In the genomic region with DNA sequence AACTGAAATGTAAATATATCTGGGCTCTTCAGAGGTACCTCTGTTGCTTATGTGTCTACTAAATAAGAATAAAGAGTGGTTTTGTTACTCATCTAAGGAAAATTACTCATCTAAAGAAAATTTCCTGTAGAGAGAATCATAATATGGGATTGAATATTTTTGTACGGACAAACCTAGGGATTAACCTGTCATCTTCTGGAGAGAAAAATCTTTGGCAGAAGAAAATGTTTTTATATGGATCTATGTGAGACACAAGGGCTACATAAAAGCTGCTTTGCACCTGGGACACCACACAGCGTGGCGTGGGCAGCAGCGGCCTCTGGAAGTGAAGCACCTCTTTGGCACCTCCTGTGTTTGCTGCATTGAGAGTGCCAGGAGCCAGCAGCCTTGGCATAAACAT, we compare ENCODE assay signal across 31 cellular contexts.
DNase-seq lines count a peak whose midpoint lies in the region; ATAC-seq and TF ChIP-seq lines count a peak whose summit lies in the region.
"Had no signal": no experiment of that assay in that cellular context is flagged by ENCODE, and none has a peak within 500 bp of the region (broad histone marks: within the 10 kb centered on the region; RNA-seq: fewer than 3 reads in every experiment).

No MANE protein-coding gene starts in this region.

- peak; percentile 62 for DNase-seq in mammary epithelial cell
- no peak for DNase-seq in breast epithelium (ENCODE audit: low spot score in 2 of 2)
- DNase-seq in SK-N-SH: no peak
- peak; percentile 48 for DNase-seq in dermis blood vessel endothelial cell
- no peak for DNase-seq in HPDE6-E6E7 (ENCODE audit: extremely low spot score)
- DNase-seq in T-helper 9 cell: no peak
- no peak for DNase-seq in amniotic stem cell (lab: John Stamatoyannopoulos, UW)
- DNase-seq: 8988T; activated CD4-positive, alpha-beta T cell treated with anti-CD3 and anti-CD28 coated beads, Interleukin-2, amount 50 U/mL, for 1 hour; activated CD4-positive, CD25-positive, alpha-beta regulatory T cell; activated gamma-delta T cell; activated T-cell treated with anti-CD3 and anti-CD28 coated beads, Interleukin-2, amount 50 U/mL, for 1 hour; brain microvascular endothelial cell; DMS79; effector CD4-positive, alpha-beta T cell; GM23248; HFFc6; left ventricle myocardium inferior; NCI-H1105 treated with DMSO at 0.1 percent for 48 hours; NCI-H1930; NCI-H524 treated with DMSO at 0.1 percent for 48 hours; SJCRH30; stimulated activated naive CD4-positive, alpha-beta T cell treated with Interleukin-2 at 50 U/mL for 16 hours; T-cell; testis had no signal

- peaks cover 3% of the 10 kb centered on the region for H3F3A ChIP-seq in SK-N-SH (replicated peaks; ENCODE audit: insufficient read depth)

- intact Hi-C loops in mammary epithelial cell (cut with micrococcal nuclease): no loop called here
- intact Hi-C loops in breast epithelium (cut with DNase I; ENCODE audit: low total_unique reads): no loop called here

- POLR2A ChIA-PET in SK-N-SH (lab: Yijun Ruan, JAX): no interaction called here

- CTCF ChIA-PET in mammary epithelial cell (lab: Charles Lee; ENCODE audit: low non-redundant PET): no interaction called here
- CTCF ChIA-PET in SK-N-SH (lab: Yijun Ruan, JAX): no interaction called here

- H3K27ac ChIP-seq in mammary epithelial cell (ENCODE audit: insufficient read depth, low read depth, low read length): peak overlapping the region; percentile 56
- no peak overlapping the region for H3K27ac ChIP-seq in breast epithelium
- H3K27ac ChIP-seq in SK-N-SH (ENCODE audit: low read depth in 2 of 2, low read length in 1 of 2): peak overlapping the region in 1 of 2 experiments; percentile 69; a peak in 2 of 4 replicates
- H3K27ac ChIP-seq: brain microvascular endothelial cell, GM23248, left ventricle myocardium inferior, neural progenitor cell, right atrium auricular region, SJCRH30, testis had no signal

- TF ChIP-seq EP300 in SK-N-SH (IDR thresholded peaks at IDR 0.05; ENCODE audit: borderline replicate concordance in 1 of 2, low read depth in 1 of 2, low read length in 1 of 2): peak in 1 of 2 experiments; percentile 23; a peak in 1 of 4 replicates

- TF ChIP-seq RAD21 in SK-N-SH (IDR thresholded peaks at IDR 0.05; ENCODE audit: low read length): no peak

- peak overlapping the region; percentile 61 for H3K4me2 ChIP-seq in mammary epithelial cell (ENCODE audit: insufficient read depth, low read depth, low read length)
- peak overlapping the region; percentile 69 for H3K4me2 ChIP-seq in SK-N-SH
- H3K4me2 ChIP-seq: neural progenitor cell, smooth muscle cell had no signal

- H3K9ac ChIP-seq in mammary epithelial cell (ENCODE audit: insufficient read depth, low read length): no peak overlapping the region
- H3K9ac ChIP-seq in SK-N-SH: no peak overlapping the region
- H3K9ac ChIP-seq: GM23248, neural progenitor cell, parathyroid adenoma had no signal

- WGBS in mammary epithelial cell (ENCODE audit: low coverage, missing lambda C conversion rate): 4% methylated on average over 4 of the region's 4 CpGs
- 53% methylated on average over 4 of the region's 4 CpGs for WGBS in SK-N-SH (ENCODE audit: low lambda C conversion rate)

- BruUV-seq in mammary epithelial cell (replicated peaks; lab: Mats Ljungman, UMichigan): no TSS peak

- no peaks in the 10 kb centered on the region for H3K27me3 ChIP-seq in mammary epithelial cell (ENCODE audit: insufficient read depth, low read length)
- H3K27me3 ChIP-seq in breast epithelium: no peaks in the 10 kb centered on the region
- no peaks in the 10 kb centered on the region for H3K27me3 ChIP-seq in SK-N-SH (ENCODE audit: insufficient read depth)
- H3K27me3 ChIP-seq: brain microvascular endothelial cell, neural progenitor cell, right atrium auricular region, SJCRH30, testis had no signal

- in situ Hi-C loops in mammary epithelial cell (cut with MboI; ENCODE audit: low sequenced_read_pairs in 2 of 2): no loop called here

- H3K4me3 ChIP-seq in mammary epithelial cell (replicated peaks in 1 of 3; ENCODE audit: insufficient read depth in 1 of 3, low read depth in 2 of 3, low read length in 3 of 3) (no peak overlapping the region), breast epithelium (no peak overlapping the region), SK-N-SH (ENCODE audit: low read depth in 2 of 2, low read length in 1 of 2) (no peak overlapping the region)
- H3K4me3 ChIP-seq: GM23248, left ventricle myocardium inferior, neural progenitor cell, right atrium auricular region, SJCRH30, smooth muscle cell, testis had no signal

- H3K9me2 ChIP-seq in SK-N-SH: no peaks in the 10 kb centered on the region

- H3K4me1 ChIP-seq in mammary epithelial cell (ENCODE audit: insufficient read depth, low read length): peaks cover 24% of the 10 kb centered on the region
- no peaks in the 10 kb centered on the region for H3K4me1 ChIP-seq in breast epithelium
- H3K4me1 ChIP-seq in SK-N-SH (ENCODE audit: control insufficient read depth in 1 of 2, insufficient read depth in 2 of 2, low read depth in 1 of 2, low read length in 1 of 2): peaks cover 0 to 8% of the 10 kb centered on the region in 2 experiments; a peak in 1 of 4 replicates
- H3K4me1 ChIP-seq: left ventricle myocardium inferior, neural progenitor cell, right atrium auricular region, SJCRH30, testis had no signal

- dilution Hi-C loops in mammary epithelial cell (cut with HindIII; ENCODE audit: low sequenced_read_pairs): no loop called here

- no peaks in the 10 kb centered on the region for H3K79me2 ChIP-seq in mammary epithelial cell (ENCODE audit: insufficient read depth, low read length)
- no peaks in the 10 kb centered on the region for H3K79me2 ChIP-seq in SK-N-SH (ENCODE audit: insufficient read depth)
- H3K79me2 ChIP-seq: parathyroid adenoma had no signal

- no peak for TF ChIP-seq POLR2A in breast epithelium (IDR thresholded peaks at IDR 0.05)

- TF ChIP-seq CTCF in mammary epithelial cell (conservative IDR thresholded peaks at IDR 0.05 in 1 of 2, IDR thresholded peaks at IDR 0.05 in 1 of 2; ENCODE audit: extremely low read depth in 1 of 2, insufficient read depth in 1 of 2, low read depth in 1 of 2, low read length in 2 of 2) (peak in 1 of 2 donors; percentile 5), breast epithelium (IDR thresholded peaks at IDR 0.05) (no peak), SK-N-SH (IDR thresholded peaks at IDR 0.05) (no peak)

- H3K9me3 ChIP-seq in mammary epithelial cell (replicated peaks; ENCODE audit: insufficient read depth, low read length) (no peaks in the 10 kb centered on the region), breast epithelium (no peaks in the 10 kb centered on the region), SK-N-SH (no peaks in the 10 kb centered on the region; the same call in 1 of the 2 replicates)
- H3K9me3 ChIP-seq: right atrium auricular region, SJCRH30, testis had no signal

- H2AFZ ChIP-seq in mammary epithelial cell (ENCODE audit: low read depth, low read length) (peak overlapping the region; percentile 17), SK-N-SH (ENCODE audit: low read depth) (peak overlapping the region; percentile 66)
- H2AFZ ChIP-seq: GM23248 had no signal

- no peak for ATAC-seq in GM21367 (IDR thresholded peaks at IDR 0.05; ENCODE audit: unreplicated experiment)
- ATAC-seq: Panc1, T-cell had no signal

- no peaks in the 10 kb centered on the region for H4K20me1 ChIP-seq in mammary epithelial cell (ENCODE audit: insufficient read depth, low read length)
- no peaks in the 10 kb centered on the region for H4K20me1 ChIP-seq in SK-N-SH (ENCODE audit: insufficient read depth)

- H3K36me3 ChIP-seq in mammary epithelial cell (ENCODE audit: insufficient read depth, low read length): no peaks in the 10 kb centered on the region
- no peaks in the 10 kb centered on the region for H3K36me3 ChIP-seq in breast epithelium
- no peaks in the 10 kb centered on the region for H3K36me3 ChIP-seq in SK-N-SH (replicated peaks in 1 of 2; ENCODE audit: control insufficient read depth in 1 of 2, insufficient read depth in 2 of 2, low read length in 1 of 2)
- H3K36me3 ChIP-seq: brain microvascular endothelial cell, left ventricle myocardium inferior, neural progenitor cell, right atrium auricular region, SJCRH30 had no signal

TF ChIP-seq in SK-N-SH, 30 proteins besides CTCF, POLR2A, EP300 and RAD21:
- TF ChIP-seq FOSL2 (IDR thresholded peaks at IDR 0.05; ENCODE audit: borderline replicate concordance, low read depth): peak; percentile 55; the same call in 1 of the 2 replicates
- no peak for TF ChIP-seq FOXM1 (IDR thresholded peaks at IDR 0.05; ENCODE audit: low read depth)
- peak; percentile 38; the same call in 1 of the 2 replicates for TF ChIP-seq JUND (IDR thresholded peaks at IDR 0.05)

Comparison
In these comparisons a context has a peak if more than half of its experiments do, and no peak if none do; other contexts are left out.
1. DNase-seq: peak in mammary epithelial cell (single experiment) and dermis blood vessel endothelial cell (single experiment); none in breast epithelium (0 of 2), SK-N-SH (single experiment), HPDE6-E6E7 (single experiment), T-helper 9 cell (single experiment) and amniotic stem cell (single experiment).